In the genomic region with DNA sequence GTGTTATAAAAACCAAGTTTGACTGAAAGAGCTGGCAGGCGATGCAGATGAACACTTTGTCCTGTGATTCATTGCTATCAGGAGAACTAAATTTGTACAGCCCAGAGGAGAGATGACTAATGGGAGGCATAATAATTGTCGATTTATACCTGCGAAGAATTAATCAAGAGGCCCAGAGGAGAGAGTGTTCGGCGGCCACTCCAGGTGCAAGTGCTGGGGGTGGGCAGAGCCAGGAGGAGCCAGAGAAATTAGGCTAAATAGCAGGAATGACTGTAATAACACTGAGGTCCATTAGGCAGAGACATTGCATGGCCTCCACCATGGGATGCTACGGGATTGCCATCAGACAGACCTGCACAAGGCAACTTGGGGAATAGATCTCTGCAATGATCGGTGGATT, we compare ENCODE assay signal across 29 cellular contexts.
"Had no signal": no experiment of that assay in that cellular context is flagged by ENCODE, and none has a peak within 500 bp of the region (broad histone marks: within the 10 kb centered on the region; RNA-seq: fewer than 3 reads in every experiment).

No MANE protein-coding gene starts in this region.

- H3K27me3 ChIP-seq: ascending aorta, cardiac muscle cell, neutrophil, ovary, tibial nerve had no signal

- H3K4me2 ChIP-seq: smooth muscle cell had no signal

- H3K4me1 ChIP-seq: ascending aorta, heart right ventricle, left ventricle myocardium inferior, stomach, suprapubic skin, tibial nerve had no signal

- ATAC-seq: activated CD8-positive, alpha-beta T cell treated with anti-CD3 and anti-CD28 coated beads, Interleukin-2, amount 10 ng/mL, durations not matched to agents 7 days and 5 days; effector memory CD8-positive, alpha-beta T cell; esophagus mucosa; heart right ventricle; mucosa of descending colon; stimulated activated memory B cell treated with anti-CD40 and anti-IgM and Interleukin-4, amounts not matched to agents 10 μg/mL and 1 μg/mL and 100 μg/mL, for 72 hours; T-cell had no signal

- H3K4me3 ChIP-seq: ascending aorta, cardiac muscle cell, coronary artery, heart right ventricle, left ventricle myocardium inferior, lung, mucosa of descending colon, ovary, smooth muscle cell, stomach, suprapubic skin, tibial nerve had no signal

- DNase-seq: activated B cell treated with CpG ODN at 0.5 μM for 24 hours; activated CD4-positive, alpha-beta T cell treated with anti-CD3 and anti-CD28 coated beads, Interleukin-2, amount 50 U/mL, for 1 hour; activated CD8-positive, alpha-beta T cell treated with anti-CD3 and anti-CD28 coated beads, Interleukin-2, amount 10 ng/mL, durations not matched to agents 7 days and 5 days; activated effector memory CD4-positive, alpha-beta T cell treated with Interleukin-2 at 50 U/mL for 16 hours; activated naive CD4-positive, alpha-beta T cell treated with Interleukin-2 at 50 U/mL for 16 hours; effector memory CD8-positive, alpha-beta T cell; foreskin fibroblast; heart right ventricle; left ventricle myocardium inferior; mesendoderm; mucosa of descending colon; nephron progenitor cell; ovary; retina; stimulated activated CD4-positive, alpha-beta T cell treated with anti-CD3 and anti-CD28 coated beads, Interleukin-1b, Interleukin-23, amount 100 ng/mL, for 48 hours; stimulated activated CD4-positive, alpha-beta T cell treated with anti-CD3 and anti-CD28 coated beads, Interleukin-4, amount 100 ng/mL, for 4 hours; stimulated activated CD8-positive, alpha-beta memory T cell treated with anti-CD3 and anti-CD28 coated beads, Interleukin-4, amount 100 ng/mL, for 48 hours; stomach; T-cell had no signal

- H3K36me3 ChIP-seq: ascending aorta, cardiac muscle cell, heart right ventricle, left ventricle myocardium inferior, neutrophil, ovary, stomach, suprapubic skin, tibial nerve had no signal

- H3K9me3 ChIP-seq: ascending aorta, heart right ventricle, left ventricle myocardium inferior, mucosa of descending colon, neutrophil, ovary, suprapubic skin had no signal

- H3K27ac ChIP-seq: ascending aorta, cardiac muscle cell, coronary artery, heart right ventricle, left ventricle myocardium inferior, neutrophil, ovary, stomach, suprapubic skin, tibial nerve had no signal
